8 cellular contexts compared by ENCODE assay signal in genomic region chr15:40695469-40695910, GRCh38. TPM values are rescaled to one million over a fixed set of nuclear protein-coding genes. Genes with fewer than 3 reads are reported as not detected.
A peak's percentile ranks its signal among the peaks of the same experiment; 100 is the strongest.
DNase-seq lines count a peak whose midpoint lies in the region; ATAC-seq and TF ChIP-seq lines count a peak whose summit lies in the region.

No MANE protein-coding gene starts in this region.

- no peak for TF ChIP-seq POLR2A in thyroid gland (IDR thresholded peaks at IDR 0.05)

- H3K27ac ChIP-seq in HUES64 (ENCODE audit: low read depth, low read length) (peak overlapping the region; percentile 100), thyroid gland (no peak overlapping the region)

- no peak for DNase-seq in CD14-positive monocyte (ENCODE audit: low spot score)
- DNase-seq in left kidney (ENCODE audit: low read depth, low spot score) = peak; percentile 62
- DNase-seq in thyroid gland = no peak
- DNase-seq in NCI-H1092 (lab: John Stamatoyannopoulos, UW) = no peak
- DNase-seq in DMS153 (lab: John Stamatoyannopoulos, UW) = no peak

- H3K9ac ChIP-seq in HUES64 (ENCODE audit: low read depth, low read length) = peak overlapping the region; percentile 98

- intact Hi-C loops in CD14-positive monocyte (cut with micrococcal nuclease) = loop anchor here (5.0 to 10.0 kb wide), 7 partner anchors 62 to 199 kb away; partner anchors contain the start of genes C15orf62 (in 1 of the 2), CCDC32 (in 1 of the 2), DNAJC17 (in 1 of the 2) and GCHFR (in 1 of the 2)
- intact Hi-C loops in thyroid gland (cut with DNase I) = no loop called here

- ATAC-seq in GM21360 (IDR thresholded peaks at IDR 0.05; ENCODE audit: unreplicated experiment) = peak; percentile 27

- H3K36me3 ChIP-seq in HUES64 (ENCODE audit: insufficient read depth, low read length) (peaks cover 26% of the 10 kb centered on the region), thyroid gland (no peaks in the 10 kb centered on the region)

- H3K36me3 Mint-ChIP-seq in CD14-positive monocyte (peaks cover 13 to 20% of the 10 kb centered on the region in 2 donors), brain (peaks cover 8% of the 10 kb centered on the region)

- H3K27me3 ChIP-seq in HUES64 (ENCODE audit: insufficient read depth, low read length) = no peaks in the 10 kb centered on the region
- no peaks in the 10 kb centered on the region for H3K27me3 ChIP-seq in thyroid gland

- H3K4me3 Mint-ChIP-seq in CD14-positive monocyte (peak overlapping the region; percentile 99 to 100), brain (peak overlapping the region; percentile 96 to 100 (median 99))

- H3K4me1 ChIP-seq in HUES64 (ENCODE audit: insufficient read depth, low read length) (0 out of 2 replicates have a peak, but pooled peaks cover 2% of the 10 kb centered on the region), thyroid gland (peaks cover 5 to 14% of the 10 kb centered on the region in 2 donors)

- H3K27ac Mint-ChIP-seq in CD14-positive monocyte = peak overlapping the region in 4 of 7 donors; percentile 33 to 91 (median 84)
- peak overlapping the region in 4 of 5 experiments; percentile 40 to 95 (median 68) for H3K27ac Mint-ChIP-seq in brain

- H3K27me3 Mint-ChIP-seq in CD14-positive monocyte (ENCODE audit: low read depth in 3 of 3) (no peaks in the 10 kb centered on the region), brain (peaks cover 12% of the 10 kb centered on the region)

- TF ChIP-seq CTCF in CD14-positive monocyte (IDR thresholded peaks at IDR 0.05) = no peak
- no peak for TF ChIP-seq CTCF in brain (conservative IDR thresholded peaks at IDR 0.05)
- no peak for TF ChIP-seq CTCF in thyroid gland (IDR thresholded peaks at IDR 0.05)

- H3K4me1 Mint-ChIP-seq in CD14-positive monocyte = peaks cover 30% of the 10 kb centered on the region
- H3K4me1 Mint-ChIP-seq in brain = peaks cover 38% of the 10 kb centered on the region

- under 1% methylated on average over 25 of the region's 25 CpGs for WGBS in HUES64
- WGBS in thyroid gland, 2 donors = 1 to 3% methylated on average over 15 to 25 of the region's 25 CpGs

- H3K9me3 ChIP-seq in HUES64 (ENCODE audit: insufficient read depth, low read depth, low read length) (no peaks in the 10 kb centered on the region), thyroid gland (no peaks in the 10 kb centered on the region)

- H3K4me3 ChIP-seq in HUES64 (ENCODE audit: low read length) (peak overlapping the region; percentile 99), thyroid gland (replicated peaks in 1 of 3) (peak overlapping the region; percentile 27 to 68 (median 33))

- H3K9me3 Mint-ChIP-seq in CD14-positive monocyte = no peaks in the 10 kb centered on the region
- H3K9me3 Mint-ChIP-seq in brain = no peaks in the 10 kb centered on the region

RNA-seq across cellular contexts. Expression of gene RAD51, which starts 0.5 kb away (rescaled TPM):
- under 1 TPM in 1 of 2 donors, not detected in 1; 0.61 TPM for polyA plus RNA-seq in CD14-positive monocyte
- polyA plus RNA-seq in HUES64 (2013, experiment 1 of 2) = 32.9 TPM
- polyA plus RNA-seq in HUES64 (2013, experiment 2 of 2) = 31.3 TPM
- polyA plus RNA-seq in brain (ENCODE audit: insufficient read depth, low read depth, low replicate concordance) = 24.7 TPM
- 1 to 10 TPM in 1 of 4 donors, under 1 TPM in 1, not detected in 2; 0.40 to 1.4 TPM for total RNA-seq in thyroid gland

RNA-seq across cellular contexts. Expression of gene RMDN3, which starts 59.6 kb away (rescaled TPM):
- polyA plus RNA-seq in CD14-positive monocyte = 10 to 100 TPM in 1 of 2 donors, 1 to 10 TPM in 1; 9.8 to 13.2 TPM
- 15.5 TPM for polyA plus RNA-seq in HUES64 (2013, experiment 1 of 2)
- polyA plus RNA-seq in HUES64 (2013, experiment 2 of 2) = 14.7 TPM
- polyA plus RNA-seq in brain (ENCODE audit: insufficient read depth, low read depth, low replicate concordance) = 36.6 TPM
- 10 to 100 TPM; 29.2 to 39.8 (median 31.7) TPM for total RNA-seq in thyroid gland

Comparison
In these comparisons a context has a peak if more than half of its experiments do, and no peak if none do; other contexts are left out.
1. RNA of gene RAD51, which starts 0.5 kb away (polyA plus RNA-seq): 24.7 TPM in brain (single experiment); 0.61 TPM in CD14-positive monocyte; every median in the first group is over 10 times any median in the second.